In genomic region chr16:49749816-49750215, GRCh38 we compare ENCODE assay signal across 24 cellular contexts.
A peak's percentile ranks its signal among the peaks of the same experiment; 100 is the strongest.
DNase-seq lines count a peak whose midpoint lies in the region; ATAC-seq and TF ChIP-seq lines count a peak whose summit lies in the region.
"Had no signal": no experiment of that assay in that cellular context is flagged by ENCODE, and none has a peak within 500 bp of the region (broad histone marks: within the 10 kb centered on the region; RNA-seq: fewer than 3 reads in every experiment).

No MANE protein-coding gene starts in this region.

- H3K4ac ChIP-seq in mesendoderm (ENCODE audit: low read depth, low read length), result no peak overlapping the region

- peak overlapping the region; percentile 98 for H3K27ac Mint-ChIP-seq in glutamatergic neuron (ENCODE audit: unreplicated experiment)
- no peak overlapping the region for H3K27ac Mint-ChIP-seq in CD4-positive, alpha-beta memory T cell
- H3K27ac Mint-ChIP-seq: CD14-positive monocyte, IgD-negative memory B cell had no signal

- ATAC-seq in SK-N-SH treated with all-trans-retinoic acid at 6 μM for 48 hours, result no peak
- ATAC-seq: PC-3 had no signal

- peak overlapping the region; percentile 62 for H3K56ac ChIP-seq in mesendoderm (ENCODE audit: low read length)

- H3K4me1 Mint-ChIP-seq in glutamatergic neuron (ENCODE audit: low read depth, unreplicated experiment), result peaks cover 60% of the 10 kb centered on the region
- H3K4me1 Mint-ChIP-seq in CD4-positive, alpha-beta memory T cell, result peaks cover 0 to 6% (median 2%) of the 10 kb centered on the region in 4 donors

- no peaks in the 10 kb centered on the region for H3K9me2 ChIP-seq in SK-N-SH

- no peaks in the 10 kb centered on the region for H4K20me1 ChIP-seq in SK-N-SH (ENCODE audit: insufficient read depth)

- no peaks in the 10 kb centered on the region for H3K27me3 ChIP-seq in SK-N-SH (ENCODE audit: insufficient read depth)
- no peaks in the 10 kb centered on the region for H3K27me3 ChIP-seq in mesendoderm (ENCODE audit: insufficient read depth, low read length, poor library complexity)
- H3K27me3 ChIP-seq in CD4-positive, alpha-beta memory T cell (ENCODE audit: insufficient read depth, low read length), result no peaks in the 10 kb centered on the region
- H3K27me3 ChIP-seq: BE2C, SJCRH30 had no signal

- peaks cover 15% of the 10 kb centered on the region for H3K27me3 Mint-ChIP-seq in glutamatergic neuron (ENCODE audit: unreplicated experiment)
- H3K27me3 Mint-ChIP-seq in CD4-positive, alpha-beta memory T cell, result peaks cover 11% of the 10 kb centered on the region in 2 donors

- no peak overlapping the region for H2AFZ ChIP-seq in SK-N-SH (ENCODE audit: low read depth)

- peaks cover 16% of the 10 kb centered on the region for H3K79me1 ChIP-seq in mesendoderm (ENCODE audit: low read length)

- no peaks in the 10 kb centered on the region for H3K36me3 ChIP-seq in SK-N-SH (replicated peaks in 1 of 2; ENCODE audit: control insufficient read depth in 1 of 2, insufficient read depth in 2 of 2, low read length in 1 of 2)
- no peaks in the 10 kb centered on the region for H3K36me3 ChIP-seq in mesendoderm (ENCODE audit: control insufficient read depth, insufficient read depth, low read length)
- H3K36me3 ChIP-seq in CD4-positive, alpha-beta memory T cell (ENCODE audit: insufficient read depth, low read length), result no peaks in the 10 kb centered on the region
- H3K36me3 ChIP-seq: BE2C, SJCRH30 had no signal

- H2BK120ac ChIP-seq in mesendoderm (ENCODE audit: low read depth, low read length), result no peak overlapping the region

- H3K4me1 ChIP-seq in SK-N-SH (ENCODE audit: control insufficient read depth in 1 of 2, insufficient read depth in 2 of 2, low read depth in 1 of 2, low read length in 1 of 2) (peaks cover 5 to 79% of the 10 kb centered on the region in 2 experiments; a peak in 3 of 4 replicates), mesendoderm (ENCODE audit: control insufficient read depth, low read depth, low read length) (peaks cover 15% of the 10 kb centered on the region)
- no peaks in the 10 kb centered on the region for H3K4me1 ChIP-seq in CD4-positive, alpha-beta memory T cell (ENCODE audit: insufficient read depth, low read length)
- H3K4me1 ChIP-seq: SJCRH30 had no signal

- intact Hi-C loops in CD4-positive, alpha-beta memory T cell (cut with micrococcal nuclease), result no loop called here

- POLR2A ChIA-PET in SK-N-SH (lab: Yijun Ruan, JAX), result no interaction called here
- POLR2A ChIA-PET in CD4-positive, alpha-beta memory T cell (lab: Charles Lee; ENCODE audit: partially characterized antibody), result no interaction called here

- CTCF ChIA-PET in SK-N-SH (lab: Yijun Ruan, JAX), result interaction anchor here (3.1 kb wide), 1 partner anchor 108 kb away, joined by 18 read pairs; no protein-coding TSS in a partner anchor
- CTCF ChIA-PET in CD4-positive, alpha-beta memory T cell (lab: Charles Lee; ENCODE audit: partially characterized antibody), result no interaction called here

- H4K8ac ChIP-seq in mesendoderm (ENCODE audit: low read depth, low read length), result no peak overlapping the region

- no peak overlapping the region for H3K18ac ChIP-seq in mesendoderm (ENCODE audit: low read length)

- H3K9ac ChIP-seq in SK-N-SH, result no peak overlapping the region
- H3K9ac ChIP-seq in mesendoderm (ENCODE audit: low read length), result no peak overlapping the region
- H3K9ac ChIP-seq: KMS-11 had no signal

- peaks cover 13% of the 10 kb centered on the region for H3K9me3 Mint-ChIP-seq in glutamatergic neuron (ENCODE audit: unreplicated experiment)
- no peaks in the 10 kb centered on the region for H3K9me3 Mint-ChIP-seq in CD4-positive, alpha-beta memory T cell
- H3K9me3 Mint-ChIP-seq: H9, IgD-negative memory B cell had no signal

- no peak for TF ChIP-seq RAD21 in SK-N-SH (IDR thresholded peaks at IDR 0.05; ENCODE audit: low read length)

- H3K79me2 ChIP-seq in SK-N-SH (ENCODE audit: insufficient read depth), result no peaks in the 10 kb centered on the region
- H3K79me2 ChIP-seq in mesendoderm (ENCODE audit: control insufficient read depth, insufficient read depth, low read length), result peaks cover 2% of the 10 kb centered on the region

- H3K4me3 Mint-ChIP-seq in glutamatergic neuron (ENCODE audit: unreplicated experiment), result no peak overlapping the region
- no peak overlapping the region for H3K4me3 Mint-ChIP-seq in CD4-positive, alpha-beta memory T cell
- H3K4me3 Mint-ChIP-seq: CD14-positive monocyte, H9 had no signal

- 0 out of 2 replicates have a peak overlapping the region, but pooled peaks have one; percentile 28 for H3K4me2 ChIP-seq in SK-N-SH
- H3K4me2 ChIP-seq in mesendoderm (ENCODE audit: low read length), result no peak overlapping the region
- H3K4me2 ChIP-seq: KMS-11 had no signal

- TF ChIP-seq EP300 in SK-N-SH (IDR thresholded peaks at IDR 0.05; ENCODE audit: borderline replicate concordance in 1 of 2, low read depth in 1 of 2, low read length in 1 of 2), result no peak

- no peak overlapping the region for H2BK15ac ChIP-seq in mesendoderm (replicated peaks; ENCODE audit: low read depth)

- TF ChIP-seq CTCF in SK-N-SH (IDR thresholded peaks at IDR 0.05) (no peak), glutamatergic neuron (IDR thresholded peaks at IDR 0.05; ENCODE audit: partially characterized antibody, unreplicated experiment) (no peak)

- H2AK5ac ChIP-seq in mesendoderm (ENCODE audit: low read length), result no peak overlapping the region

- 75% methylated on average over 8 of the region's 9 CpGs for WGBS in SK-N-SH (ENCODE audit: low lambda C conversion rate)
- WGBS in mesendoderm (ENCODE audit: extremely low coverage, insufficient coverage, low lambda C conversion rate), result no CpG with 5 or more reads among the region's 9 CpGs

- no peak overlapping the region for H3K23ac ChIP-seq in mesendoderm (ENCODE audit: low read length)

- H3K9me3 ChIP-seq in SK-N-SH, result no peaks in the 10 kb centered on the region
- no peaks in the 10 kb centered on the region for H3K9me3 ChIP-seq in CD4-positive, alpha-beta memory T cell (ENCODE audit: control insufficient read depth in 1 of 2, low read length in 2 of 2)
- H3K9me3 ChIP-seq: BE2C, SJCRH30 had no signal

- no peaks in the 10 kb centered on the region for H3K36me3 Mint-ChIP-seq in glutamatergic neuron (ENCODE audit: unreplicated experiment)
- H3K36me3 Mint-ChIP-seq in CD4-positive, alpha-beta memory T cell, result no peaks in the 10 kb centered on the region
- H3K36me3 Mint-ChIP-seq: CD14-positive monocyte, IgD-negative memory B cell had no signal

- H3K27ac ChIP-seq in SK-N-SH (ENCODE audit: low read depth in 2 of 2, low read length in 1 of 2), result peak overlapping the region in 1 of 2 experiments; percentile 96; a peak in 2 of 4 replicates
- H3K27ac ChIP-seq in mesendoderm (ENCODE audit: low read depth, low read length), result no peak overlapping the region
- H3K27ac ChIP-seq in CD4-positive, alpha-beta memory T cell (ENCODE audit: low read depth, low read length), result no peak overlapping the region
- H3K27ac ChIP-seq: KMS-11, SJCRH30 had no signal

- H4K5ac ChIP-seq in mesendoderm (ENCODE audit: low read length), result no peak overlapping the region

- H3K4me3 ChIP-seq in SK-N-SH (ENCODE audit: low read depth in 2 of 2, low read length in 1 of 2), result no peak overlapping the region
- no peak overlapping the region for H3K4me3 ChIP-seq in mesendoderm (ENCODE audit: low read length)
- H3K4me3 ChIP-seq in CD4-positive, alpha-beta memory T cell (ENCODE audit: low read length in 2 of 2), result no peak overlapping the region
- H3K4me3 ChIP-seq: SJCRH30 had no signal

- peak; percentile 66 for DNase-seq in SK-N-SH
- peak; percentile 8 for DNase-seq in NCI-H69 (lab: John Stamatoyannopoulos, UW)
- no peak for DNase-seq in glutamatergic neuron
- no peak for DNase-seq in mesendoderm
- DNase-seq in NCI-H2227 (lab: John Stamatoyannopoulos, UW; ENCODE audit: unreplicated experiment), result no peak
- DNase-seq in cortex of kidney (lab: John Stamatoyannopoulos, UW), result no peak
- no peak for DNase-seq in CD4-positive, alpha-beta memory T cell
- DNase-seq: 8988T; ACHN; Calu3; H9; NCI-H1048; NCI-H1417; NCI-H1694; NCI-H2029 treated with DMSO at 0.1 percent for 48 hours; NCI-H82; NK-92 treated with Interleukin-12 subunit alpha and Interleukin-12 subunit beta, amount 100 ng/mL, for 24 hours; PC-3; SJCRH30 had no signal

- H2BK5ac ChIP-seq in mesendoderm (ENCODE audit: low read length), result no peak overlapping the region

- H3F3A ChIP-seq in SK-N-SH (replicated peaks; ENCODE audit: insufficient read depth), result no peaks in the 10 kb centered on the region

TF ChIP-seq in SK-N-SH, 30 proteins besides CTCF, POLR2A, EP300 and RAD21:
- TF ChIP-seq MEF2A (IDR thresholded peaks at IDR 0.05; ENCODE audit: borderline replicate concordance, low read depth) (no peak), EZH2phosphoT487 (IDR thresholded peaks at IDR 0.05; ENCODE audit: borderline replicate concordance, low read depth) (no peak), NFIC (IDR thresholded peaks at IDR 0.05; ENCODE audit: borderline replicate concordance) (no peak), RXRA (IDR thresholded peaks at IDR 0.05; ENCODE audit: borderline replicate concordance, low read depth) (no peak)

TF ChIP-seq in SK-N-SH treated with all-trans-retinoic acid at 6 μM for 48 hours, 23 proteins besides CTCF, POLR2A, EP300 and RAD21 (continues in another document):
- TF ChIP-seq POU6F1 (CRISPR knock-in tag; IDR thresholded peaks at IDR 0.05; ENCODE audit: borderline replicate concordance, low read depth) (no peak), ZFP3 (CRISPR knock-in tag; IDR thresholded peaks at IDR 0.05) (no peak), ZC3H10 (CRISPR knock-in tag; IDR thresholded peaks at IDR 0.05) (no peak), ZNF8 (CRISPR knock-in tag; IDR thresholded peaks at IDR 0.05) (no peak), BACH2 (CRISPR knock-in tag; IDR thresholded peaks at IDR 0.05; ENCODE audit: borderline replicate concordance) (no peak), SNAI2 (CRISPR knock-in tag; IDR thresholded peaks at IDR 0.05) (no peak), GLIS3 (CRISPR knock-in tag; IDR thresholded peaks at IDR 0.05) (no peak), ZFP30 (CRISPR knock-in tag; IDR thresholded peaks at IDR 0.05) (no peak), ZNF565 (CRISPR knock-in tag; conservative IDR thresholded peaks at IDR 0.05; ENCODE audit: low read depth) (no peak), ZNF70 (CRISPR knock-in tag; IDR thresholded peaks at IDR 0.05) (no peak), TOX (CRISPR knock-in tag; IDR thresholded peaks at IDR 0.05; ENCODE audit: borderline replicate concordance) (no peak), RARB (CRISPR knock-in tag; IDR thresholded peaks at IDR 0.05) (no peak)

Comparison
In these comparisons a context has a peak if more than half of its experiments do, and no peak if none do; other contexts are left out.
1. DNase-seq: peak in SK-N-SH (single experiment) and NCI-H69 (single experiment); none in glutamatergic neuron (single experiment), mesendoderm (single experiment), NCI-H2227 (single experiment), cortex of kidney (single experiment) and CD4-positive, alpha-beta memory T cell (0 of 5).